ENCODE assay signal across 11 cellular contexts in genomic region chr7:139720705-139721231, GRCh38. TPM values are rescaled to one million over a fixed set of nuclear protein-coding genes. Genes with fewer than 3 reads are reported as not detected.
DNase-seq lines count a peak whose midpoint lies in the region; ATAC-seq and TF ChIP-seq lines count a peak whose summit lies in the region.
"Had no signal": no experiment of that assay in that cellular context is flagged by ENCODE, and none has a peak within 500 bp of the region (broad histone marks: within the 10 kb centered on the region; RNA-seq: fewer than 3 reads in every experiment).

No MANE protein-coding gene starts in this region.

- DNase-seq in EH (ENCODE audit: low read depth) (peak; percentile 72), brain microvascular endothelial cell (no peak), Ammon's horn (ENCODE audit: low spot score) (no peak), cerebellar nuclear complex (lab: John Stamatoyannopoulos, UW) (no peak), NCI-H524 (lab: John Stamatoyannopoulos, UW) (no peak)
- DNase-seq in natural killer cell treated with Interleukin-12 subunit alpha and Interleukin-12 subunit beta and Interleukin-15 and Interleukin-18, amount 100 ng/mL, for 72 hours (ENCODE audit: low spot score), result no peak
- DNase-seq: occipital lobe, WERI-Rb-1 had no signal

- no peaks in the 10 kb centered on the region for H3K9me3 Mint-ChIP-seq in natural killer cell treated with Interleukin-12 subunit alpha and Interleukin-12 subunit beta and Interleukin-15 and Interleukin-18, amount 100 ng/mL, for 72 hours
- H3K9me3 Mint-ChIP-seq: IgD-negative memory B cell had no signal

- in situ Hi-C loops in brain microvascular endothelial cell (cut with HindIII; ENCODE audit: low pct_ligation_motif_present, low sequenced_read_pairs), result no loop called here

- H3K36me3 ChIP-seq in brain microvascular endothelial cell (replicated peaks), result peaks cover 10% of the 10 kb centered on the region

- H3K4me1 Mint-ChIP-seq in natural killer cell treated with Interleukin-12 subunit alpha and Interleukin-12 subunit beta and Interleukin-15 and Interleukin-18, amount 100 ng/mL, for 72 hours (ENCODE audit: low read depth in 2 of 2), result peaks cover 22 to 31% of the 10 kb centered on the region in 2 donors

- peaks cover 8% of the 10 kb centered on the region for H3K36me3 Mint-ChIP-seq in natural killer cell treated with Interleukin-12 subunit alpha and Interleukin-12 subunit beta and Interleukin-15 and Interleukin-18, amount 100 ng/mL, for 72 hours

- H3K4me3 Mint-ChIP-seq in natural killer cell treated with Interleukin-12 subunit alpha and Interleukin-12 subunit beta and Interleukin-15 and Interleukin-18, amount 100 ng/mL, for 72 hours, result no peak overlapping the region

- no peak overlapping the region for H3K27ac Mint-ChIP-seq in natural killer cell treated with Interleukin-12 subunit alpha and Interleukin-12 subunit beta and Interleukin-15 and Interleukin-18, amount 100 ng/mL, for 72 hours
- H3K27ac Mint-ChIP-seq: IgD-negative memory B cell had no signal

- TF ChIP-seq CTCF in brain microvascular endothelial cell (IDR thresholded peaks at IDR 0.05; ENCODE audit: low read depth, low read length, missing control alignments), result peak; percentile 14

- H3K4me3 ChIP-seq in brain microvascular endothelial cell (ENCODE audit: low read depth, low read length), result no peak overlapping the region

- peak; percentile 39 for ATAC-seq in HG03432 (IDR thresholded peaks at IDR 0.05; ENCODE audit: unreplicated experiment)
- peak; percentile 63 to 73 for ATAC-seq in natural killer cell treated with Interleukin-12 subunit alpha and Interleukin-12 subunit beta and Interleukin-15 and Interleukin-18, amount 100 ng/mL, for 72 hours
- ATAC-seq in HG03342 (IDR thresholded peaks at IDR 0.05; ENCODE audit: unreplicated experiment), result no peak

- no peaks in the 10 kb centered on the region for H3K27me3 Mint-ChIP-seq in natural killer cell treated with Interleukin-12 subunit alpha and Interleukin-12 subunit beta and Interleukin-15 and Interleukin-18, amount 100 ng/mL, for 72 hours
- H3K27me3 Mint-ChIP-seq: IgD-negative memory B cell had no signal

- H3K27me3 ChIP-seq in brain microvascular endothelial cell (replicated peaks), result no peaks in the 10 kb centered on the region

- H3K27ac ChIP-seq in brain microvascular endothelial cell, result peak overlapping the region; percentile 39
- H3K27ac ChIP-seq: WERI-Rb-1 had no signal

RNA-seq across cellular contexts. Expression of gene HIPK2, which starts 57.0 kb away (rescaled TPM):
- total RNA-seq in natural killer cell treated with Interleukin-12 subunit alpha and Interleukin-12 subunit beta and Interleukin-15 and Interleukin-18, amount 100 ng/mL, for 72 hours, result 100 to 1,000 TPM; 152 to 245 TPM
